In genomic region chr11:120326228-120326627, GRCh38 we compare ENCODE assay signal across 9 cellular contexts. TPM values are rescaled to one million over a fixed set of nuclear protein-coding genes. Genes with fewer than 3 reads are reported as not detected.
A peak's percentile ranks its signal among the peaks of the same experiment; 100 is the strongest.
DNase-seq lines count a peak whose midpoint lies in the region; ATAC-seq, FAIRE-seq and TF ChIP-seq lines count a peak whose summit lies in the region.
"Had no signal": no experiment of that assay in that cellular context is flagged by ENCODE, and none has a peak within 500 bp of the region (broad histone marks: within the 10 kb centered on the region; RNA-seq: fewer than 3 reads in every experiment).

No MANE protein-coding gene starts in this region.

- DNase-seq in CD4-positive, alpha-beta T cell, result no peak
- DNase-seq in RCC 7860 (ENCODE audit: low spot score) (peak; percentile 22), epithelial cell of esophagus (ENCODE audit: low read depth) (no peak), neural progenitor cell (ENCODE audit: low spot score) (no peak), SHP77 (lab: John Stamatoyannopoulos, UW) (no peak), GM12892 (ENCODE audit: insufficient read length) (no peak), COLO829 (ENCODE audit: low spot score) (no peak)
- DNase-seq: activated naive CD4-positive, alpha-beta T cell treated with anti-CD3 and anti-CD28 coated beads, Interleukin-2, amount 10 ng/mL, durations not matched to agents 7 days and 5 days had no signal

- no peaks in the 10 kb centered on the region for H3K9me3 ChIP-seq in CD4-positive, alpha-beta T cell (ENCODE audit: control insufficient read depth, low read length)
- no peaks in the 10 kb centered on the region for H3K9me3 ChIP-seq in neural progenitor cell (ENCODE audit: low read depth)

- ATAC-seq in CD4-positive, alpha-beta T cell (ENCODE audit: poor library complexity), result no peak
- no peak for ATAC-seq in HG03521 (IDR thresholded peaks at IDR 0.05; ENCODE audit: unreplicated experiment)

- H3K27me3 Mint-ChIP-seq in CD4-positive, alpha-beta T cell, result peaks cover 86% of the 10 kb centered on the region
- H3K27me3 Mint-ChIP-seq in neural progenitor cell (ENCODE audit: insufficient read depth, low read depth), result no peaks in the 10 kb centered on the region

- no peak overlapping the region for H3K9ac ChIP-seq in neural progenitor cell

- intact Hi-C loops in CD4-positive, alpha-beta T cell (cut with DNase I, micrococcal nuclease), result no loop called here

- H3K4me3 ChIP-seq in epithelial cell of esophagus (ENCODE audit: low read length) (peak overlapping the region; percentile 54), neural progenitor cell (peak overlapping the region; percentile 86)

- H3K27ac ChIP-seq in CD4-positive, alpha-beta T cell (ENCODE audit: low read depth, low read length), result no peak overlapping the region
- no peak overlapping the region for H3K27ac ChIP-seq in neural progenitor cell

- H4K20me1 ChIP-seq in neural progenitor cell (ENCODE audit: low read depth), result peaks cover 21% of the 10 kb centered on the region

- FAIRE-seq in RCC 7860 (lab: Jason Lieb, UNC), result no peak
- FAIRE-seq in GM12892 (lab: Jason Lieb, UNC), result no peak

- no peaks in the 10 kb centered on the region for H3K36me3 Mint-ChIP-seq in CD4-positive, alpha-beta T cell (ENCODE audit: low read depth)
- H3K36me3 Mint-ChIP-seq in neural progenitor cell, result peaks cover 6% of the 10 kb centered on the region
- H3K36me3 Mint-ChIP-seq: activated naive CD4-positive, alpha-beta T cell treated with anti-CD3 and anti-CD28 coated beads, Interleukin-2, amount 10 ng/mL, durations not matched to agents 7 days and 5 days had no signal

- H3K27me3 ChIP-seq in CD4-positive, alpha-beta T cell (ENCODE audit: control insufficient read depth, insufficient read depth, low read length), result peaks cover 67% of the 10 kb centered on the region
- H3K27me3 ChIP-seq in neural progenitor cell, result peaks cover 3% of the 10 kb centered on the region

- POLR2A ChIA-PET in CD4-positive, alpha-beta T cell (lab: Charles Lee), result no interaction called here

- CTCF ChIA-PET in CD4-positive, alpha-beta T cell (lab: Charles Lee), result no interaction called here

- H3K9me3 Mint-ChIP-seq in CD4-positive, alpha-beta T cell, result no peaks in the 10 kb centered on the region
- H3K9me3 Mint-ChIP-seq in neural progenitor cell, result no peaks in the 10 kb centered on the region
- H3K9me3 Mint-ChIP-seq: activated naive CD4-positive, alpha-beta T cell treated with anti-CD3 and anti-CD28 coated beads, Interleukin-2, amount 10 ng/mL, durations not matched to agents 7 days and 5 days had no signal

- peaks cover 10% of the 10 kb centered on the region for H3K4me1 ChIP-seq in neural progenitor cell

- TF ChIP-seq CTCF in CD4-positive, alpha-beta T cell (IDR thresholded peaks at IDR 0.05), result no peak
- TF ChIP-seq CTCF in epithelial cell of esophagus (IDR thresholded peaks at IDR 0.05; ENCODE audit: insufficient read depth, low read depth, low read length, missing control alignments) (no peak), neural progenitor cell (IDR thresholded peaks at IDR 0.05) (no peak)

- H3K4me2 ChIP-seq in neural progenitor cell, result peak overlapping the region; percentile 92

- peaks cover 23% of the 10 kb centered on the region for H3F3A ChIP-seq in neural progenitor cell (ENCODE audit: low read depth)

- H3K79me2 ChIP-seq in neural progenitor cell (ENCODE audit: low read depth), result peaks cover 24% of the 10 kb centered on the region

- H3K4me1 Mint-ChIP-seq in CD4-positive, alpha-beta T cell (ENCODE audit: low read depth), result peaks cover 25% of the 10 kb centered on the region
- H3K4me1 Mint-ChIP-seq in neural progenitor cell, result peaks cover 23% of the 10 kb centered on the region

- H3K36me3 ChIP-seq in neural progenitor cell, result no peaks in the 10 kb centered on the region

- TF ChIP-seq POLR2A in GM12892 (IDR thresholded peaks at IDR 0.05; ENCODE audit: low read depth, low read length), result no peak

- no peak overlapping the region for H3K27ac Mint-ChIP-seq in CD4-positive, alpha-beta T cell
- H3K27ac Mint-ChIP-seq in neural progenitor cell, result no peak overlapping the region
- H3K27ac Mint-ChIP-seq: activated naive CD4-positive, alpha-beta T cell treated with anti-CD3 and anti-CD28 coated beads, Interleukin-2, amount 10 ng/mL, durations not matched to agents 7 days and 5 days had no signal

- peak overlapping the region; percentile 54 for H3K4me3 Mint-ChIP-seq in CD4-positive, alpha-beta T cell
- H3K4me3 Mint-ChIP-seq in neural progenitor cell, result peak overlapping the region; percentile 86
- H3K4me3 Mint-ChIP-seq: activated naive CD4-positive, alpha-beta T cell treated with anti-CD3 and anti-CD28 coated beads, Interleukin-2, amount 10 ng/mL, durations not matched to agents 7 days and 5 days had no signal

- H2AFZ ChIP-seq in neural progenitor cell (replicated peaks), result no peak overlapping the region

RNA-seq across cellular contexts. Expression of gene TLCD5, which starts 1.1 kb away (rescaled TPM):
- not detected for total RNA-seq in CD4-positive, alpha-beta T cell
- total RNA-seq in neural progenitor cell (ENCODE audit: low replicate concordance), result 25.1 and 32.2 TPM in 2 replicates
- polyA plus RNA-seq in GM12892 (2012; ENCODE audit: missing spikeins), result 1.8 TPM

RNA-seq across cellular contexts. Expression of gene ARHGEF12, which starts 10.0 kb away (rescaled TPM):
- total RNA-seq in CD4-positive, alpha-beta T cell, result 1 to 10 TPM; 3.6 TPM
- total RNA-seq in neural progenitor cell (ENCODE audit: low replicate concordance), result 24.9 and 31.3 TPM in 2 replicates
- polyA plus RNA-seq in GM12892 (2012; ENCODE audit: missing spikeins), result 11.9 TPM

Comparison
In these comparisons a context has a peak if more than half of its experiments do, and no peak if none do; other contexts are left out.
1. RNA of gene TLCD5, which starts 1.1 kb away (total RNA-seq): 25.1 to 32.2 TPM in neural progenitor cell; not detected in CD4-positive, alpha-beta T cell; every median in the first group is over 10 times any median in the second.